34 cellular contexts compared by ENCODE assay signal in the genomic region with DNA sequence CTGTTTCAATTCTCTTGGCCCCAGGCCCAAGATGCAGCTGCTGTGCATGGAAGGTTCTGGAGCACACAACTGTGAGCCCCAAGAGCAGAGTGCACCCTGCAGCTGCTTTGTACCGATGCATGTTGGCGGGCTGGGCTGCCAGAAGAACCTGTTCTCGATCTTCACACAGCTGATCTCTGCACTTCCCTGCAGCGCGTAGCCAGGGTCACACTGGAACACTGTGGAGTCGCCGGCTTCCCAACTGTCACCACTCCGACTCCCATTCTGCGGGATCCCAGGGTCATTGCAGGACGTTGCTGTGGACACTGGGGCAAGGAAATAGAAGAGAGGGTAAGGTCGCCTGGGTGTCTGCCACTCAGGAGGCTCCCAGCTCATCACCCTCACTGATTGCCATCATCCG.
"Had no signal": no experiment of that assay in that cellular context is flagged by ENCODE, and none has a peak within 500 bp of the region (broad histone marks: within the 10 kb centered on the region; RNA-seq: fewer than 3 reads in every experiment).

No MANE protein-coding gene starts in this region.

- DNase-seq: activated CD4-positive, alpha-beta memory T cell treated with anti-CD3 and anti-CD28 coated beads, Interleukin-2, amount 10 ng/mL, durations not matched to agents 7 days and 5 days; activated CD4-positive, alpha-beta T cell treated with anti-CD3 and anti-CD28 coated beads for 1 hour; activated CD4-positive, alpha-beta T cell treated with anti-CD3 and anti-CD28 coated beads for 36 hours; activated CD4-positive, alpha-beta T cell treated with anti-CD3 and anti-CD28 coated beads for 48 hours; activated CD4-positive, alpha-beta T cell treated with anti-CD3 and anti-CD28 coated beads, Interleukin-2, amount 10 ng/mL, durations not matched to agents 7 days and 5 days; activated CD4-positive, alpha-beta T cell treated with anti-CD3 and anti-CD28 coated beads, Interleukin-2, amount 50 U/mL, for 48 hours; activated CD4-positive, CD25-positive, alpha-beta regulatory T cell; activated CD8-positive, alpha-beta memory T cell treated with anti-CD3 and anti-CD28 coated beads for 24 hours; activated CD8-positive, alpha-beta memory T cell treated with anti-CD3 and anti-CD28 coated beads, Interleukin-2, amount 10 ng/mL, durations not matched to agents 7 days and 5 days; activated CD8-positive, alpha-beta memory T cell treated with anti-CD3 and anti-CD28 coated beads, Interleukin-2, amount 50 U/mL, for 48 hours; activated CD8-positive, alpha-beta T cell treated with anti-CD3 and anti-CD28 coated beads, Interleukin-2, amount 10 ng/mL, durations not matched to agents 7 days and 5 days; activated effector memory CD4-positive, alpha-beta T cell treated with Interleukin-2 at 50 U/mL for 16 hours; activated gamma-delta T cell; activated naive CD4-positive, alpha-beta T cell treated with anti-CD3 and anti-CD28 coated beads, Interleukin-2, amount 10 ng/mL, durations not matched to agents 7 days and 5 days; activated naive CD4-positive, alpha-beta T cell treated with Interleukin-2 at 50 U/mL for 16 hours; activated naive CD8-positive, alpha-beta T cell treated with anti-CD3 and anti-CD28 coated beads, Interleukin-2, amount 10 ng/mL, durations not matched to agents 7 days and 5 days; activated naive CD8-positive, alpha-beta T cell treated with anti-CD3 and anti-CD28 coated beads, Interleukin-2, amount 50 U/mL, for 24 hours; activated T-cell treated with anti-CD3 and anti-CD28 coated beads, Interleukin-2, amount 50 U/mL, for 24 hours; activated T-cell treated with anti-CD3 and anti-CD28 coated beads, Interleukin-2, amount 50 U/mL, for 48 hours; central memory CD4-positive, alpha-beta T cell; T-helper 1 cell; T-helper 2 cell; T-helper 9 cell; WERI-Rb-1 had no signal

- H3K4me3 ChIP-seq: ascending aorta, cardiac muscle cell had no signal

- H3K36me3 ChIP-seq: ascending aorta, cardiac muscle cell, WERI-Rb-1 had no signal

- H3K4me1 Mint-ChIP-seq: activated CD4-positive, alpha-beta memory T cell treated with anti-CD3 and anti-CD28 coated beads, Interleukin-2, amount 10 ng/mL, durations not matched to agents 7 days and 5 days; activated CD4-positive, alpha-beta T cell treated with anti-CD3 and anti-CD28 coated beads for 36 hours; activated CD4-positive, alpha-beta T cell treated with anti-CD3 and anti-CD28 coated beads, Interleukin-2, amount 10 ng/mL, durations not matched to agents 7 days and 5 days; activated CD8-positive, alpha-beta memory T cell treated with anti-CD3 and anti-CD28 coated beads, Interleukin-2, amount 10 ng/mL, durations not matched to agents 7 days and 5 days; activated naive CD4-positive, alpha-beta T cell treated with anti-CD3 and anti-CD28 coated beads, Interleukin-2, amount 10 ng/mL, durations not matched to agents 7 days and 5 days; activated naive CD4-positive, alpha-beta T cell treated with anti-CD3 and anti-CD28 coated beads, Interleukin-2, amount 50 U/mL, for 24 hours; activated naive CD8-positive, alpha-beta T cell treated with anti-CD3 and anti-CD28 coated beads, Interleukin-2, amount 10 ng/mL, durations not matched to agents 7 days and 5 days; activated naive CD8-positive, alpha-beta T cell treated with anti-CD3 and anti-CD28 coated beads, Interleukin-2, amount 50 U/mL, for 24 hours; WTC11 had no signal

- H3K36me3 Mint-ChIP-seq: activated CD8-positive, alpha-beta memory T cell treated with anti-CD3 and anti-CD28 coated beads, Interleukin-2, amount 10 ng/mL, durations not matched to agents 7 days and 5 days; activated naive CD4-positive, alpha-beta T cell treated with anti-CD3 and anti-CD28 coated beads, Interleukin-2, amount 10 ng/mL, durations not matched to agents 7 days and 5 days; activated naive CD4-positive, alpha-beta T cell treated with anti-CD3 and anti-CD28 coated beads, Interleukin-2, amount 50 U/mL, for 24 hours; activated naive CD8-positive, alpha-beta T cell; activated naive CD8-positive, alpha-beta T cell treated with anti-CD3 and anti-CD28 coated beads, Interleukin-2, amount 10 ng/mL, durations not matched to agents 7 days and 5 days had no signal

- H3K27ac Mint-ChIP-seq: activated CD4-positive, alpha-beta memory T cell treated with anti-CD3 and anti-CD28 coated beads, Interleukin-2, amount 10 ng/mL, durations not matched to agents 7 days and 5 days; activated CD4-positive, alpha-beta T cell treated with anti-CD3 and anti-CD28 coated beads for 36 hours; activated CD4-positive, alpha-beta T cell treated with anti-CD3 and anti-CD28 coated beads, Interleukin-2, amount 10 ng/mL, durations not matched to agents 7 days and 5 days; activated CD8-positive, alpha-beta memory T cell treated with anti-CD3 and anti-CD28 coated beads, Interleukin-2, amount 10 ng/mL, durations not matched to agents 7 days and 5 days; activated CD8-positive, alpha-beta T cell treated with anti-CD3 and anti-CD28 coated beads, Interleukin-2, amount 10 ng/mL, durations not matched to agents 7 days and 5 days; activated naive CD4-positive, alpha-beta T cell treated with anti-CD3 and anti-CD28 coated beads, Interleukin-2, amount 10 ng/mL, durations not matched to agents 7 days and 5 days; activated naive CD4-positive, alpha-beta T cell treated with anti-CD3 and anti-CD28 coated beads, Interleukin-2, amount 50 U/mL, for 24 hours; activated naive CD8-positive, alpha-beta T cell; activated naive CD8-positive, alpha-beta T cell treated with anti-CD3 and anti-CD28 coated beads, Interleukin-2, amount 10 ng/mL, durations not matched to agents 7 days and 5 days; activated naive CD8-positive, alpha-beta T cell treated with anti-CD3 and anti-CD28 coated beads, Interleukin-2, amount 50 U/mL, for 24 hours; activated T-cell treated with anti-CD3 and anti-CD28 coated beads, Interleukin-2, amount 50 U/mL, for 24 hours; activated T-helper 2 cell treated with anti-CD3 and anti-CD28 coated beads, Interferon-gamma antibody, Interleukin-2, Interleukin-4, amounts not matched to agents 10 μg/mL and 5 μg/mL and 100 μg/mL, durations not matched to agents 14 hours and 24 hours and 36 hours; T-helper 1 cell treated with Interleukin-12 subunit alpha and Interleukin-12 subunit beta and Interleukin-4 antibody, amounts not matched to agents 30 μg/mL and 1 μg/mL, for 36 hours; T-helper 2 cell treated with Interferon-gamma antibody and Interleukin-4, amounts not matched to agents 5 μg/mL and 100 μg/mL, for 36 hours; WTC11 had no signal

- H3K4me3 Mint-ChIP-seq: activated CD4-positive, alpha-beta memory T cell treated with anti-CD3 and anti-CD28 coated beads, Interleukin-2, amount 10 ng/mL, durations not matched to agents 7 days and 5 days; activated CD4-positive, alpha-beta T cell treated with anti-CD3 and anti-CD28 coated beads for 36 hours; activated CD4-positive, alpha-beta T cell treated with anti-CD3 and anti-CD28 coated beads, Interleukin-2, amount 10 ng/mL, durations not matched to agents 7 days and 5 days; activated CD8-positive, alpha-beta memory T cell treated with anti-CD3 and anti-CD28 coated beads, Interleukin-2, amount 10 ng/mL, durations not matched to agents 7 days and 5 days; activated CD8-positive, alpha-beta T cell treated with anti-CD3 and anti-CD28 coated beads, Interleukin-2, amount 10 ng/mL, durations not matched to agents 7 days and 5 days; activated naive CD4-positive, alpha-beta T cell treated with anti-CD3 and anti-CD28 coated beads, Interleukin-2, amount 10 ng/mL, durations not matched to agents 7 days and 5 days; activated naive CD4-positive, alpha-beta T cell treated with anti-CD3 and anti-CD28 coated beads, Interleukin-2, amount 50 U/mL, for 24 hours; activated naive CD8-positive, alpha-beta T cell; activated naive CD8-positive, alpha-beta T cell treated with anti-CD3 and anti-CD28 coated beads, Interleukin-2, amount 10 ng/mL, durations not matched to agents 7 days and 5 days; activated naive CD8-positive, alpha-beta T cell treated with anti-CD3 and anti-CD28 coated beads, Interleukin-2, amount 50 U/mL, for 24 hours; activated T-cell treated with anti-CD3 and anti-CD28 coated beads, Interleukin-2, amount 50 U/mL, for 24 hours; brain; T-helper 1 cell treated with Interleukin-12 subunit alpha and Interleukin-12 subunit beta and Interleukin-4 antibody, amounts not matched to agents 30 μg/mL and 1 μg/mL, for 36 hours; T-helper 2 cell treated with Interferon-gamma antibody and Interleukin-4, amounts not matched to agents 5 μg/mL and 100 μg/mL, for 36 hours; WTC11 had no signal

- H3K9me3 ChIP-seq: ascending aorta had no signal

- H3K27me3 ChIP-seq: ascending aorta, cardiac muscle cell had no signal

- H3K27ac ChIP-seq: ascending aorta, cardiac muscle cell, WERI-Rb-1 had no signal

- ATAC-seq: activated CD4-positive, alpha-beta T cell treated with anti-CD3 and anti-CD28 coated beads for 36 hours; activated CD4-positive, CD25-positive, alpha-beta regulatory T cell treated with anti-CD3 and anti-CD28 coated beads, Interleukin-2, amount 50 U/mL, for 24 hours; activated CD8-positive, alpha-beta memory T cell treated with anti-CD3 and anti-CD28 coated beads, Interleukin-2, amount 10 ng/mL, durations not matched to agents 7 days and 5 days; activated CD8-positive, alpha-beta T cell treated with anti-CD3 and anti-CD28 coated beads, Interleukin-2, amount 10 ng/mL, durations not matched to agents 7 days and 5 days; activated naive CD8-positive, alpha-beta T cell treated with anti-CD3 and anti-CD28 coated beads, Interleukin-2, amount 50 U/mL, for 24 hours; WTC11 had no signal

- H3K4me1 ChIP-seq: ascending aorta had no signal

- H3K9me3 Mint-ChIP-seq: activated CD4-positive, alpha-beta memory T cell treated with anti-CD3 and anti-CD28 coated beads, Interleukin-2, amount 10 ng/mL, durations not matched to agents 7 days and 5 days; activated CD4-positive, alpha-beta T cell treated with anti-CD3 and anti-CD28 coated beads, Interleukin-2, amount 10 ng/mL, durations not matched to agents 7 days and 5 days; activated naive CD4-positive, alpha-beta T cell treated with anti-CD3 and anti-CD28 coated beads, Interleukin-2, amount 10 ng/mL, durations not matched to agents 7 days and 5 days; activated naive CD4-positive, alpha-beta T cell treated with anti-CD3 and anti-CD28 coated beads, Interleukin-2, amount 50 U/mL, for 24 hours; activated naive CD8-positive, alpha-beta T cell treated with anti-CD3 and anti-CD28 coated beads, Interleukin-2, amount 10 ng/mL, durations not matched to agents 7 days and 5 days; activated naive CD8-positive, alpha-beta T cell treated with anti-CD3 and anti-CD28 coated beads, Interleukin-2, amount 50 U/mL, for 24 hours; activated T-cell treated with anti-CD3 and anti-CD28 coated beads, Interleukin-2, amount 50 U/mL, for 24 hours; activated T-helper 2 cell treated with anti-CD3 and anti-CD28 coated beads, Interferon-gamma antibody, Interleukin-2, Interleukin-4, amounts not matched to agents 10 μg/mL and 5 μg/mL and 100 μg/mL, durations not matched to agents 14 hours and 24 hours and 36 hours; brain; T-helper 1 cell treated with Interleukin-12 subunit alpha and Interleukin-12 subunit beta and Interleukin-4 antibody, amounts not matched to agents 30 μg/mL and 1 μg/mL, for 36 hours; T-helper 2 cell treated with Interferon-gamma antibody and Interleukin-4, amounts not matched to agents 5 μg/mL and 100 μg/mL, for 36 hours; WTC11 had no signal

- H3K27me3 Mint-ChIP-seq: activated naive CD4-positive, alpha-beta T cell treated with anti-CD3 and anti-CD28 coated beads, Interleukin-2, amount 10 ng/mL, durations not matched to agents 7 days and 5 days; activated naive CD8-positive, alpha-beta T cell treated with anti-CD3 and anti-CD28 coated beads, Interleukin-2, amount 10 ng/mL, durations not matched to agents 7 days and 5 days; brain had no signal
